ENCODE assay signal across 13 cellular contexts in genomic region chr1:27010226-27010994, GRCh38. TPM values are rescaled to one million over a fixed set of nuclear protein-coding genes. Genes with fewer than 3 reads are reported as not detected.
DNase-seq lines count a peak whose midpoint lies in the region; ATAC-seq and TF ChIP-seq lines count a peak whose summit lies in the region.
"Had no signal": no experiment of that assay in that cellular context is flagged by ENCODE, and none has a peak within 500 bp of the region (broad histone marks: within the 10 kb centered on the region; RNA-seq: fewer than 3 reads in every experiment).

No MANE protein-coding gene starts in this region.

- no peak for DNase-seq in AG10803 (ENCODE audit: low read depth)
- no peak for DNase-seq in SJSA1 (ENCODE audit: low read depth in 1 of 2, low spot score in 2 of 2)
- no peak for DNase-seq in fibroblast of the aortic adventitia (ENCODE audit: low read depth)
- no peak for DNase-seq in NCI-H128 (lab: John Stamatoyannopoulos, UW; ENCODE audit: unreplicated experiment)
- no peak for DNase-seq in GM03348 (ENCODE audit: low spot score)
- DNase-seq in NOMO-1 treated with dmso at 0.1 percent for 144 hours (lab: John Stamatoyannopoulos, UW; ENCODE audit: unreplicated experiment), result no peak
- DNase-seq: NCI-H187 had no signal

- peak overlapping the region; percentile 46 for H2AFZ ChIP-seq in parathyroid adenoma

- H3K27me3 ChIP-seq in SJSA1 (replicated peaks) (no peaks in the 10 kb centered on the region), parathyroid adenoma (ENCODE audit: control insufficient read depth, insufficient read depth, low read length) (no peaks in the 10 kb centered on the region)

- no peaks in the 10 kb centered on the region for H3K79me2 ChIP-seq in parathyroid adenoma

- no peak for ATAC-seq in HG03108 (IDR thresholded peaks at IDR 0.05; ENCODE audit: unreplicated experiment)
- ATAC-seq: activated T-helper 17 cell treated with anti-CD3 and anti-CD28 coated beads, Interleukin-2, amount 50 U/mL, for 72 hours; sciatic nerve had no signal

- no peak overlapping the region for H3K9ac ChIP-seq in parathyroid adenoma
- H3K9ac ChIP-seq: BLaER1 had no signal

- peak overlapping the region; percentile 67 for H3K27ac ChIP-seq in SJSA1
- H3K27ac ChIP-seq in parathyroid adenoma, result peak overlapping the region; percentile 90
- H3K27ac ChIP-seq: BLaER1 had no signal

- TF ChIP-seq CTCF in AG10803 (conservative IDR thresholded peaks at IDR 0.05; ENCODE audit: low read length) (no peak), fibroblast of the aortic adventitia (IDR thresholded peaks at IDR 0.05; ENCODE audit: insufficient read depth, low read length) (no peak), parathyroid adenoma (IDR thresholded peaks at IDR 0.05) (no peak)

- H3K9me3 ChIP-seq in SJSA1 (replicated peaks) (no peaks in the 10 kb centered on the region), parathyroid adenoma (ENCODE audit: control insufficient read depth, low read length) (no peaks in the 10 kb centered on the region)
- H3K9me3 ChIP-seq: BLaER1 had no signal

- peak overlapping the region; percentile 4 for H3K4me2 ChIP-seq in parathyroid adenoma (ENCODE audit: low read length)
- H3K4me2 ChIP-seq: BLaER1 had no signal

- H3K36me3 ChIP-seq in SJSA1, result peaks cover 11% of the 10 kb centered on the region
- no peaks in the 10 kb centered on the region for H3K36me3 ChIP-seq in parathyroid adenoma (ENCODE audit: control insufficient read depth, insufficient read depth, low read length)
- H3K36me3 ChIP-seq: BLaER1 had no signal

- H3K4me3 ChIP-seq in AG10803 (ENCODE audit: low read length) (peak overlapping the region; percentile 28), SJSA1 (no peak overlapping the region), fibroblast of the aortic adventitia (ENCODE audit: low read depth, low read length) (peak overlapping the region; percentile 17), parathyroid adenoma (ENCODE audit: low read depth, low read length) (no peak overlapping the region)
- H3K4me3 ChIP-seq: BLaER1 had no signal

- H3K4me1 ChIP-seq in SJSA1 (replicated peaks), result peaks cover 49% of the 10 kb centered on the region
- peaks cover 12% of the 10 kb centered on the region for H3K4me1 ChIP-seq in parathyroid adenoma

RNA-seq across cellular contexts. Expression of gene TENT5B, which starts 2.2 kb away (rescaled TPM):
- 10.7 and 11.3 TPM in 2 replicates for total RNA-seq in SJSA1 (2014; rRNA removed; shearing (Covaris generic))
- total RNA-seq in fibroblast of the aortic adventitia (ENCODE audit: low replicate concordance), result 1.9 and 6.8 TPM in 2 replicates
- total RNA-seq: activated T-helper 17 cell treated with anti-CD3 and anti-CD28 coated beads, Interleukin-2, amount 50 U/mL, for 72 hours had no signal

RNA-seq across cellular contexts. Expression of gene TRNP1, which starts 16.9 kb away (rescaled TPM):
- total RNA-seq in SJSA1 (2014; rRNA removed; shearing (Covaris generic)), result 6.5 and 7.5 TPM in 2 replicates
- 11.6 and 19.1 TPM in 2 replicates for total RNA-seq in fibroblast of the aortic adventitia (ENCODE audit: low replicate concordance)
- total RNA-seq: activated T-helper 17 cell treated with anti-CD3 and anti-CD28 coated beads, Interleukin-2, amount 50 U/mL, for 72 hours had no signal

RNA-seq across cellular contexts. Expression of gene KDF1, which starts 50.1 kb away (rescaled TPM):
- total RNA-seq in SJSA1 (2014; rRNA removed; shearing (Covaris generic)), result not detected in 2 replicates
- not detected in 2 replicates for total RNA-seq in fibroblast of the aortic adventitia (ENCODE audit: low replicate concordance)
- total RNA-seq: activated T-helper 17 cell treated with anti-CD3 and anti-CD28 coated beads, Interleukin-2, amount 50 U/mL, for 72 hours; dermis microvascular lymphatic vessel endothelial cell; sciatic nerve had no signal

Comparison
In these comparisons a context has a peak if more than half of its experiments do, and no peak if none do; other contexts are left out.
1. H3K4me3 ChIP-seq: peak in AG10803 (single experiment) and fibroblast of the aortic adventitia (single experiment); none in SJSA1 (single experiment) and parathyroid adenoma (single experiment).